Comparison of ENCODE assay signal across 1 cellular context in genomic region chr3:27632431-27633223, GRCh38.
TF ChIP-seq lines count a peak whose summit lies in the region.

No MANE protein-coding gene starts in this region.

TF ChIP-seq in WTC11, 78 proteins besides CTCF, POLR2A, EP300 and RAD21 (continued from another document):
- no peak; the same call in 1 of the 2 replicates for TF ChIP-seq E2F4 (CRISPR knock-in tag; IDR thresholded peaks at IDR 0.05; ENCODE audit: borderline replicate concordance, low read depth)
- no peak for TF ChIP-seq ZNF425 (CRISPR knock-in tag; conservative IDR thresholded peaks at IDR 0.05)
